17 cellular contexts compared by ENCODE assay signal in genomic region chr1:223755432-223755792, GRCh38. TPM values are rescaled to one million over a fixed set of nuclear protein-coding genes. Genes with fewer than 3 reads are reported as not detected.
DNase-seq lines count a peak whose midpoint lies in the region; ATAC-seq and TF ChIP-seq lines count a peak whose summit lies in the region.
"Had no signal": no experiment of that assay in that cellular context is flagged by ENCODE, and none has a peak within 500 bp of the region (broad histone marks: within the 10 kb centered on the region; RNA-seq: fewer than 3 reads in every experiment).

No MANE protein-coding gene starts in this region.

- H3K9me3 ChIP-seq in ascending aorta (no peaks in the 10 kb centered on the region), uterus (no peaks in the 10 kb centered on the region), body of pancreas (no peaks in the 10 kb centered on the region)
- H3K9me3 ChIP-seq: BLaER1 treated with 17β-estradiol and CSF1 and Interleukin-3, amounts not matched to agents 10 nM and 100 nM had no signal

- no peak overlapping the region for H3K4me3 Mint-ChIP-seq in Calu3 (ENCODE audit: low read depth, unreplicated experiment)
- H3K4me3 Mint-ChIP-seq: CD4-positive, alpha-beta T cell; H9; IgD-negative memory B cell had no signal

- H3K36me3 ChIP-seq in ascending aorta, result peaks cover 91 to 100% of the 10 kb centered on the region in 2 donors
- no peaks in the 10 kb centered on the region for H3K36me3 ChIP-seq in uterus
- H3K36me3 ChIP-seq in body of pancreas (replicated peaks in 1 of 2; ENCODE audit: insufficient read depth in 1 of 2, low read depth in 2 of 2), result peaks cover 0 to 41% of the 10 kb centered on the region in 2 donors

- no peaks in the 10 kb centered on the region for H3K9me3 Mint-ChIP-seq in Calu3 (ENCODE audit: low read depth, unreplicated experiment)
- H3K9me3 Mint-ChIP-seq: CD4-positive, alpha-beta T cell; H9; IgD-negative memory B cell had no signal

- no peak for DNase-seq in Calu3
- DNase-seq in RWPE1 (ENCODE audit: low spot score), result no peak
- peak; percentile 25 for DNase-seq in posterior vena cava (ENCODE audit: low spot score)
- DNase-seq in ascending aorta (ENCODE audit: low spot score in 2 of 2), result no peak
- DNase-seq in uterus, result no peak
- DNase-seq in body of pancreas, result no peak
- DNase-seq: ACHN; CD4-positive, alpha-beta T cell; DMS153; DMS79 treated with DMSO at 0.1 percent for 48 hours; EL; GOT3; H9 had no signal

- WGBS in body of pancreas, 2 donors, result 95% methylated on average over 9 of the region's 9 CpGs

- TF ChIP-seq CTCF in Calu3 (IDR thresholded peaks at IDR 0.05; ENCODE audit: unreplicated experiment) (no peak), RWPE1 (conservative IDR thresholded peaks at IDR 0.05; ENCODE audit: low read depth) (no peak), ascending aorta (IDR thresholded peaks at IDR 0.05) (no peak), uterus (IDR thresholded peaks at IDR 0.05) (no peak), body of pancreas (IDR thresholded peaks at IDR 0.05) (no peak)

- no peaks in the 10 kb centered on the region for H3K27me3 Mint-ChIP-seq in Calu3 (ENCODE audit: unreplicated experiment)
- H3K27me3 Mint-ChIP-seq: CD4-positive, alpha-beta T cell; IgD-negative memory B cell had no signal

- H3K27me3 ChIP-seq in ascending aorta (no peaks in the 10 kb centered on the region), uterus (no peaks in the 10 kb centered on the region), body of pancreas (no peaks in the 10 kb centered on the region)
- H3K27me3 ChIP-seq: BLaER1 treated with 17β-estradiol and CSF1 and Interleukin-3, amounts not matched to agents 10 nM and 100 nM had no signal

- CTCF ChIA-PET in Calu3 (lab: Charles Lee) (no interaction called here), RWPE1 (lab: Yijun Ruan, JAX) (no interaction called here)

- ATAC-seq in GM18505 (IDR thresholded peaks at IDR 0.05; ENCODE audit: unreplicated experiment), result no peak
- no peak for ATAC-seq in body of pancreas

- peaks cover 84% of the 10 kb centered on the region for H3K36me3 Mint-ChIP-seq in Calu3 (ENCODE audit: insufficient read depth, unreplicated experiment)

- POLR2A ChIA-PET in RWPE1 (lab: Yijun Ruan, JAX; ENCODE audit: low non-redundant PET), result no interaction called here

- H3K27ac Mint-ChIP-seq in Calu3 (ENCODE audit: unreplicated experiment), result peak overlapping the region; percentile 79
- H3K27ac Mint-ChIP-seq: CD4-positive, alpha-beta T cell; H9 had no signal

- H3K4me1 Mint-ChIP-seq in Calu3 (ENCODE audit: low read depth, unreplicated experiment), result no peaks in the 10 kb centered on the region
- H3K4me1 Mint-ChIP-seq: IgD-negative memory B cell had no signal

- TF ChIP-seq POLR2A in uterus (IDR thresholded peaks at IDR 0.05) (no peak), GM18505 (IDR thresholded peaks at IDR 0.05; ENCODE audit: borderline replicate concordance, extremely low read depth, insufficient read depth, insufficient read length) (no peak), body of pancreas (IDR thresholded peaks at IDR 0.05) (no peak)

- no TSS peak for BruUV-seq in Calu3 (replicated peaks; lab: Mats Ljungman, UMichigan)

- H3K4me3 ChIP-seq in ascending aorta (no peak overlapping the region), uterus (no peak overlapping the region), body of pancreas (no peak overlapping the region)
- H3K4me3 ChIP-seq: BLaER1 treated with 17β-estradiol and CSF1 and Interleukin-3, amounts not matched to agents 10 nM and 100 nM had no signal

- intact Hi-C loops in Calu3 (cut with micrococcal nuclease; ENCODE audit: unreplicated experiment) (no loop called here), posterior vena cava (cut with DNase I) (no loop called here), ascending aorta (cut with DNase I) (no loop called here), uterus (cut with DNase I; ENCODE audit: low total_unique reads) (no loop called here), body of pancreas (cut with DNase I) (no loop called here)

- H3K27ac ChIP-seq in RWPE1 (peak overlapping the region; percentile 32; the same call in 1 of the 2 replicates), cingulate gyrus (ENCODE audit: low read depth, low read length) (peak overlapping the region; percentile 92), ascending aorta (peak overlapping the region in 1 of 2 donors; percentile 22), uterus (no peak overlapping the region), body of pancreas (no peak overlapping the region)
- H3K27ac ChIP-seq: BLaER1 treated with 17β-estradiol and CSF1 and Interleukin-3, amounts not matched to agents 10 nM and 100 nM had no signal

- H3K4me1 ChIP-seq in ascending aorta, result no peaks in the 10 kb centered on the region
- H3K4me1 ChIP-seq in uterus, result no peaks in the 10 kb centered on the region
- H3K4me1 ChIP-seq in body of pancreas, result no peaks in the 10 kb centered on the region

RNA-seq across cellular contexts. Expression of gene CAPN2, which starts 43.1 kb away (rescaled TPM):
- total RNA-seq in Calu3 (2022) (250 and 266 TPM in 2 replicates), posterior vena cava (100 to 1,000 TPM; 234 to 289 TPM), ascending aorta (178 TPM), uterus (100 to 1,000 TPM in 3 of 4 donors, 10 to 100 TPM in 1; 96.5 to 170 (median 117) TPM), body of pancreas (10 to 100 TPM; 85.7 to 90.0 TPM)

Comparison
In these comparisons a context has a peak if more than half of its experiments do, and no peak if none do; other contexts are left out.
1. H3K27ac ChIP-seq: peak in RWPE1 (single experiment) and cingulate gyrus (single experiment); none in uterus (0 of 2) and body of pancreas (0 of 4).